ENCODE assay signal across 1 cellular context in genomic region chr12:53005215-53005985, GRCh38.
TF ChIP-seq lines count a peak whose summit lies in the region.

No MANE protein-coding gene starts in this region.

TF ChIP-seq in HepG2, 621 proteins besides CTCF, POLR2A, EP300 and RAD21:
- TF ChIP-seq ZEB1 (IDR thresholded peaks at IDR 0.05; ENCODE audit: insufficient replicate concordance, low read depth) (peak; percentile 12), SMAD1 (CRISPR knock-in tag; IDR thresholded peaks at IDR 0.05; ENCODE audit: borderline replicate concordance, low read depth) (0 out of 2 replicates have a peak, but pooled peaks have one; percentile 3), ZNF776 (CRISPR knock-in tag; IDR thresholded peaks at IDR 0.05) (0 out of 2 replicates have a peak, but pooled peaks have one; percentile 5), JARID2 (CRISPR knock-in tag; IDR thresholded peaks at IDR 0.05; ENCODE audit: insufficient replicate concordance) (peak; percentile 21), ZNF563 (CRISPR knock-in tag; IDR thresholded peaks at IDR 0.05) (peak; percentile 21; the same call in 1 of the 2 replicates), MAFK (conservative IDR thresholded peaks at IDR 0.05 in 1 of 2, IDR thresholded peaks at IDR 0.05 in 1 of 2; ENCODE audit: low read length in 2 of 2) (peak in 1 of 2 experiments; percentile 48; a peak in 1 of 4 replicates), SCMH1 (CRISPR knock-in tag; IDR thresholded peaks at IDR 0.05; ENCODE audit: borderline replicate concordance) (no peak), CHD4 (IDR thresholded peaks at IDR 0.05; ENCODE audit: borderline replicate concordance, low read length) (0 out of 2 replicates have a peak, but pooled peaks have one; percentile 57), ZNF232 (CRISPR knock-in tag; IDR thresholded peaks at IDR 0.05; ENCODE audit: borderline replicate concordance) (peak; percentile 36; the same call in 1 of the 2 replicates), ZNF552 (CRISPR knock-in tag; IDR thresholded peaks at IDR 0.05; ENCODE audit: borderline replicate concordance) (no peak), ZBTB7A (CRISPR knock-in tag; IDR thresholded peaks at IDR 0.05) (no peak), ZNF543 (CRISPR knock-in tag; IDR thresholded peaks at IDR 0.05) (peak; percentile 68; the same call in 1 of the 2 replicates), ZNF12 (CRISPR knock-in tag; IDR thresholded peaks at IDR 0.05) (no peak)
- TF ChIP-seq, protein P1, sequence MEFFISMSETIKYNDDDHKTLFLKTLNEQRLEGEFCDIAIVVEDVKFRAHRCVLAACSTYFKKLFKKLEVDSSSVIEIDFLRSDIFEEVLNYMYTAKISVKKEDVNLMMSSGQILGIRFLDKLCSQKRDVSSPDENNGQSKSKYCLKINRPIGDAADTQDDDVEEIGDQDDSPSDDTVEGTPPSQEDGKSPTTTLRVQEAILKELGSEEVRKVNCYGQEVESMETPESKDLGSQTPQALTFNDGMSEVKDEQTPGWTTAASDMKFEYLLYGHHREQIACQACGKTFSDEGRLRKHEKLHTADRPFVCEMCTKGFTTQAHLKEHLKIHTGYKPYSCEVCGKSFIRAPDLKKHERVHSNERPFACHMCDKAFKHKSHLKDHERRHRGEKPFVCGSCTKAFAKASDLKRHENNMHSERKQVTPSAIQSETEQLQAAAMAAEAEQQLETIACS (CRISPR knock-in tag; IDR thresholded peaks at IDR 0.05): 0 out of 2 replicates have a peak, but pooled peaks have one; percentile 26
- TF ChIP-seq, protein P2, sequence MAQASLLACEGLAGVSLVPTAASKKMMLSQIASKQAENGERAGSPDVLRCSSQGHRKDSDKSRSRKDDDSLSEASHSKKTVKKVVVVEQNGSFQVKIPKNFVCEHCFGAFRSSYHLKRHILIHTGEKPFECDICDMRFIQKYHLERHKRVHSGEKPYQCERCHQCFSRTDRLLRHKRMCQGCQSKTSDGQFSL (CRISPR knock-in tag; IDR thresholded peaks at IDR 0.05): peak; percentile 79
- TF ChIP-seq, protein P3, sequence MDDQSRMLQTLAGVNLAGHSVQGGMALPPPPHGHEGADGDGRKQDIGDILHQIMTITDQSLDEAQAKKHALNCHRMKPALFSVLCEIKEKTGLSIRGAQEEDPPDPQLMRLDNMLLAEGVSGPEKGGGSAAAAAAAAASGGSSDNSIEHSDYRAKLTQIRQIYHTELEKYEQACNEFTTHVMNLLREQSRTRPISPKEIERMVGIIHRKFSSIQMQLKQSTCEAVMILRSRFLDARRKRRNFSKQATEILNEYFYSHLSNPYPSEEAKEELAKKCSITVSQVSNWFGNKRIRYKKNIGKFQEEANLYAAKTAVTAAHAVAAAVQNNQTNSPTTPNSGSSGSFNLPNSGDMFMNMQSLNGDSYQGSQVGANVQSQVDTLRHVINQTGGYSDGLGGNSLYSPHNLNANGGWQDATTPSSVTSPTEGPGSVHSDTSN (CRISPR knock-in tag; IDR thresholded peaks at IDR 0.05; ENCODE audit: borderline replicate concordance): 0 out of 2 replicates have a peak, but pooled peaks have one; percentile 50
- TF ChIP-seq, protein P4, sequence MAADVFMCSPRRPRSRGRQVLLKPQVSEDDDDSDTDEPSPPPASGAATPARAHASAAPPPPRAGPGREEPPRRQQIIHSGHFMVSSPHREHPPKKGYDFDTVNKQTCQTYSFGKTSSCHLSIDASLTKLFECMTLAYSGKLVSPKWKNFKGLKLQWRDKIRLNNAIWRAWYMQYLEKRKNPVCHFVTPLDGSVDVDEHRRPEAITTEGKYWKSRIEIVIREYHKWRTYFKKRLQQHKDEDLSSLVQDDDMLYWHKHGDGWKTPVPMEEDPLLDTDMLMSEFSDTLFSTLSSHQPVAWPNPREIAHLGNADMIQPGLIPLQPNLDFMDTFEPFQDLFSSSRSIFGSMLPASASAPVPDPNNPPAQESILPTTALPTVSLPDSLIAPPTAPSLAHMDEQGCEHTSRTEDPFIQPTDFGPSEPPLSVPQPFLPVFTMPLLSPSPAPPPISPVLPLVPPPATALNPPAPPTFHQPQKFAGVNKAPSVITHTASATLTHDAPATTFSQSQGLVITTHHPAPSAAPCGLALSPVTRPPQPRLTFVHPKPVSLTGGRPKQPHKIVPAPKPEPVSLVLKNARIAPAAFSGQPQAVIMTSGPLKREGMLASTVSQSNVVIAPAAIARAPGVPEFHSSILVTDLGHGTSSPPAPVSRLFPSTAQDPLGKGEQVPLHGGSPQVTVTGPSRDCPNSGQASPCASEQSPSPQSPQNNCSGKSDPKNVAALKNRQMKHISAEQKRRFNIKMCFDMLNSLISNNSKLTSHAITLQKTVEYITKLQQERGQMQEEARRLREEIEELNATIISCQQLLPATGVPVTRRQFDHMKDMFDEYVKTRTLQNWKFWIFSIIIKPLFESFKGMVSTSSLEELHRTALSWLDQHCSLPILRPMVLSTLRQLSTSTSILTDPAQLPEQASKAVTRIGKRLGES (CRISPR knock-in tag; IDR thresholded peaks at IDR 0.05; ENCODE audit: borderline replicate concordance): 0 out of 2 replicates have a peak, but pooled peaks have one; percentile 16
